In the genomic region with DNA sequence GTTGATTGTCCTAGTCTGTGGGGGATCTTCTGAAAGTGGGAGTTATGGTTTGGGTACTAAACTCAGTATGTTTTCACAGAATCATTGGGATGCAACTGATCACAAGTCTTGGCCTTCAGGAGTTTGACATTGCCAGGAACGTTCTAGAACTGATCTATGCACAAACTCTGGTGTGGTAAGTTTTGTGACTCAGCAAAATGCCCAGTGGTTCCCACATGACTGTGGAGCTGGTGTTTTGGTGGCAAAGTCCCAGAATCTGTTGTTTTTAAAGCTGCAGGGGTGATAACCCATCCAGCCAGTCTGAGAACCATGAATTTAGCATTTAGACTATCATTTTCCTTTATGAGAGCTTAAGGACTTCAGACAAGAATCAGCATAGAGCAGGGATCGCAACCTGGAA, we compare ENCODE assay signal across 19 cellular contexts. TPM values are rescaled to one million over a fixed set of nuclear protein-coding genes. Genes with fewer than 3 reads are reported as not detected.
DNase-seq lines count a peak whose midpoint lies in the region; ATAC-seq, FAIRE-seq and TF ChIP-seq lines count a peak whose summit lies in the region.
"Had no signal": no experiment of that assay in that cellular context is flagged by ENCODE, and none has a peak within 500 bp of the region (broad histone marks: within the 10 kb centered on the region; RNA-seq: fewer than 3 reads in every experiment).

No MANE protein-coding gene starts in this region.

- peaks cover 3% of the 10 kb centered on the region for H3K27me3 Mint-ChIP-seq in activated CD4-positive, alpha-beta T cell treated with anti-CD3 and anti-CD28 coated beads, Interleukin-2, amount 10 ng/mL, durations not matched to agents 7 days and 5 days
- peaks cover 2 to 8% (median 4%) of the 10 kb centered on the region in 3 donors for H3K27me3 Mint-ChIP-seq in immature natural killer cell (ENCODE audit: low read depth in 3 of 3)
- H3K27me3 Mint-ChIP-seq: CD4-positive, CD25-positive, alpha-beta regulatory T cell had no signal

- intact Hi-C loops in IMR-90 (cut with micrococcal nuclease) (no loop called here), K562 (cut with micrococcal nuclease) (loop anchor here (10.0 kb wide), 1 partner anchor 86 kb away; no protein-coding TSS in a partner anchor), posterior vena cava (cut with DNase I) (no loop called here)

- POLR2A ChIA-PET in IMR-90 (lab: Charles Lee; ENCODE audit: unreplicated experiment) (no interaction called here), K562 (lab: Yijun Ruan, JAX) (interaction anchor here (0.7 kb wide), 1 partner anchor 27 kb away, joined by 3 read pairs; no protein-coding TSS in a partner anchor)
- POLR2A ChIA-PET in activated CD4-positive, alpha-beta T cell treated with anti-CD3 and anti-CD28 coated beads, Interleukin-2, amount 10 ng/mL, durations not matched to agents 7 days and 5 days (lab: Charles Lee) = no interaction called here

- no peak overlapping the region for H3K18ac ChIP-seq in IMR-90 (ENCODE audit: low read depth, low read length)
- H3K18ac ChIP-seq in mesenchymal stem cell (ENCODE audit: low read depth in 1 of 2, low read length in 2 of 2) = no peak overlapping the region

- no peak overlapping the region for H2BK5ac ChIP-seq in IMR-90 (ENCODE audit: low read depth, low read length, poor library complexity, severe bottlenecking)
- no peak overlapping the region for H2BK5ac ChIP-seq in mesenchymal stem cell (ENCODE audit: low read depth, low read length, poor library complexity, severe bottlenecking)

- FAIRE-seq in K562 (lab: Jason Lieb, UNC) = peak; percentile 73

- no TSS peak for BruUV-seq in IMR-90 (replicated peaks; lab: Mats Ljungman, UMichigan)
- no TSS peak for BruUV-seq in K562 (replicated peaks; lab: Mats Ljungman, UMichigan)

- H3K4ac ChIP-seq in IMR-90 (ENCODE audit: low read depth, low read length) (no peak overlapping the region), mesenchymal stem cell (ENCODE audit: low read depth in 1 of 2, low read length in 2 of 2) (no peak overlapping the region)

- H2AK9ac ChIP-seq in IMR-90 (replicated peaks; ENCODE audit: low read depth, low read length, poor library complexity) = no peak overlapping the region

- no peak overlapping the region for H3K14ac ChIP-seq in IMR-90 (replicated peaks; ENCODE audit: low read depth, low read length)
- no peak overlapping the region for H3K14ac ChIP-seq in mesenchymal stem cell (ENCODE audit: low read length in 2 of 2)

- H3K4me1 ChIP-seq in IMR-90 (ENCODE audit: control insufficient read depth, insufficient read depth, low read length) (no peaks in the 10 kb centered on the region), K562 (replicated peaks in 1 of 2; ENCODE audit: control insufficient read depth in 2 of 2, insufficient read depth in 2 of 2, low read length in 2 of 2) (peaks cover 2 to 11% of the 10 kb centered on the region in 2 experiments; a peak in 3 of 5 replicates), mesenchymal stem cell (ENCODE audit: control insufficient read depth, insufficient read depth, low read depth, low read length) (no peaks in the 10 kb centered on the region)

- H3K56ac ChIP-seq in IMR-90 (ENCODE audit: extremely low read depth, insufficient read depth, low read length) = no peak overlapping the region

- H3K27ac ChIP-seq in IMR-90 (ENCODE audit: insufficient read depth, low read length) (no peak overlapping the region), K562 (ENCODE audit: extremely low read depth, low read depth, low read length) (no peak overlapping the region; the same call in 1 of the 3 replicates), mesenchymal stem cell (ENCODE audit: low read length, poor library complexity, severe bottlenecking) (no peak overlapping the region)
- H3K27ac ChIP-seq: SK-N-MC had no signal

- no peak overlapping the region for H3K4me3 ChIP-seq in AG10803 (ENCODE audit: low read length)
- H3K4me3 ChIP-seq in IMR-90 (ENCODE audit: insufficient read depth, low read depth, low read length) = no peak overlapping the region
- H3K4me3 ChIP-seq in K562 = no peak overlapping the region
- H3K4me3 ChIP-seq in mesenchymal stem cell (ENCODE audit: insufficient read depth in 1 of 2, low read depth in 1 of 2, low read length in 2 of 2) = no peak overlapping the region
- H3K4me3 ChIP-seq: SK-N-MC had no signal

- H4K20me1 ChIP-seq in IMR-90 (ENCODE audit: insufficient read depth, low read length) = no peaks in the 10 kb centered on the region
- no peaks in the 10 kb centered on the region for H4K20me1 ChIP-seq in K562 (replicated peaks; ENCODE audit: control insufficient read depth, insufficient read depth, low read length)

- H3K23ac ChIP-seq in IMR-90 (ENCODE audit: low read depth, low read length) (no peak overlapping the region), mesenchymal stem cell (ENCODE audit: low read length in 2 of 2) (no peak overlapping the region)

- DNase-seq in AG10803 (ENCODE audit: low read depth) (peak; percentile 3), IMR-90 (no peak), K562 (ENCODE audit: extremely low read depth in 1 of 4, low spot score in 3 of 4) (peak in 2 of 4 experiments; percentile 29 to 33), mesenchymal stem cell (no peak), ureter (ENCODE audit: low spot score) (no peak), immature natural killer cell (no peak), posterior vena cava (ENCODE audit: low spot score) (no peak)
- no peak for DNase-seq in activated CD4-positive, alpha-beta T cell treated with anti-CD3 and anti-CD28 coated beads, Interleukin-2, amount 10 ng/mL, durations not matched to agents 7 days and 5 days
- DNase-seq: CD4-positive, CD25-positive, alpha-beta regulatory T cell; DMS79 treated with DMSO at 0.1 percent for 48 hours; GDM1; H7; NCI-H1092; NCI-H2107; NCI-H69; NK-92 treated with Interleukin-12 subunit alpha and Interleukin-12 subunit beta, amount 100 ng/mL, for 24 hours had no signal

- H3K9ac ChIP-seq in IMR-90 (ENCODE audit: low read depth, low read length) = no peak overlapping the region
- no peak overlapping the region for H3K9ac ChIP-seq in K562 (ENCODE audit: insufficient read depth in 1 of 2, low read depth in 2 of 2, low read length in 2 of 2)
- no peak overlapping the region for H3K9ac ChIP-seq in mesenchymal stem cell (ENCODE audit: low read length)

- H3K27ac Mint-ChIP-seq in activated CD4-positive, alpha-beta T cell treated with anti-CD3 and anti-CD28 coated beads, Interleukin-2, amount 10 ng/mL, durations not matched to agents 7 days and 5 days = no peak overlapping the region
- no peak overlapping the region for H3K27ac Mint-ChIP-seq in immature natural killer cell
- H3K27ac Mint-ChIP-seq: CD4-positive, CD25-positive, alpha-beta regulatory T cell; IgD-negative memory B cell had no signal

- dilution Hi-C loops in IMR-90 (cut with HindIII; ENCODE audit: low sequenced_read_pairs, unreplicated experiment) = no loop called here

- H2AFZ ChIP-seq in IMR-90 (replicated peaks; ENCODE audit: low read length, poor library complexity) (no peak overlapping the region), K562 (ENCODE audit: low read depth, low read length) (peak overlapping the region; percentile 60), mesenchymal stem cell (ENCODE audit: low read depth, low read length) (peak overlapping the region; percentile 14)

- no peaks in the 10 kb centered on the region for H3K9me3 ChIP-seq in IMR-90 (ENCODE audit: control insufficient read depth, insufficient read depth, low read length)
- no peaks in the 10 kb centered on the region for H3K9me3 ChIP-seq in K562 (replicated peaks; ENCODE audit: control insufficient read depth, insufficient read depth, low read depth, low read length)
- H3K9me3 ChIP-seq in mesenchymal stem cell (ENCODE audit: control insufficient read depth, low read length) = no peaks in the 10 kb centered on the region

- TF ChIP-seq RAD21 in IMR-90 (IDR thresholded peaks at IDR 0.05; ENCODE audit: low read length) = no peak
- no peak for TF ChIP-seq RAD21 in K562 (CRISPR knock-in tag; conservative IDR thresholded peaks at IDR 0.05 in 1 of 2, IDR thresholded peaks at IDR 0.05 in 1 of 2)

- H3K4me1 Mint-ChIP-seq in activated CD4-positive, alpha-beta T cell treated with anti-CD3 and anti-CD28 coated beads, Interleukin-2, amount 10 ng/mL, durations not matched to agents 7 days and 5 days = no peaks in the 10 kb centered on the region
- H3K4me1 Mint-ChIP-seq in immature natural killer cell = no peaks in the 10 kb centered on the region
- H3K4me1 Mint-ChIP-seq: CD4-positive, CD25-positive, alpha-beta regulatory T cell; IgD-negative memory B cell had no signal

- H3K4me2 ChIP-seq in IMR-90 (ENCODE audit: low read depth, low read length) (no peak overlapping the region), K562 (ENCODE audit: insufficient read depth, low read length) (no peak overlapping the region), mesenchymal stem cell (ENCODE audit: low read length, poor library complexity, severe bottlenecking) (no peak overlapping the region)

- TF ChIP-seq CTCF in AG10803 (conservative IDR thresholded peaks at IDR 0.05; ENCODE audit: low read length) = no peak
- TF ChIP-seq CTCF in IMR-90 (conservative IDR thresholded peaks at IDR 0.05; ENCODE audit: low read depth, low read length) = no peak
- TF ChIP-seq CTCF in K562 (IDR thresholded peaks at IDR 0.05 in 2 of 3, conservative IDR thresholded peaks at IDR 0.05 in 1 of 3; ENCODE audit: insufficient read depth in 2 of 3, low read depth in 1 of 3, low read length in 3 of 3) = no peak

- H2BK12ac ChIP-seq in mesenchymal stem cell (ENCODE audit: low read length in 2 of 2) = no peak overlapping the region

- H2BK15ac ChIP-seq in IMR-90 (ENCODE audit: low read depth, low read length) (no peak overlapping the region), mesenchymal stem cell (ENCODE audit: low read depth, poor library complexity, severe bottlenecking) (no peak overlapping the region)

- in situ Hi-C loops in IMR-90 (cut with MboI; ENCODE audit: low sequenced_read_pairs) = no loop called here
- in situ Hi-C loops in K562 (cut with MboI) = no loop called here

- H3K27me3 ChIP-seq in IMR-90 (ENCODE audit: control insufficient read depth, insufficient read depth, low read length) = peaks cover 2% of the 10 kb centered on the region
- H3K27me3 ChIP-seq in K562 (ENCODE audit: control insufficient read depth in 2 of 2, insufficient read depth in 2 of 2, low read length in 2 of 2) = no peaks in the 10 kb centered on the region; a peak in 1 of 5 replicates
- H3K27me3 ChIP-seq in mesenchymal stem cell (ENCODE audit: control insufficient read depth in 1 of 2, insufficient read depth in 1 of 2, low read length in 2 of 2) = peaks cover 0 to 3% of the 10 kb centered on the region in 2 experiments

- H2BK120ac ChIP-seq in IMR-90 (ENCODE audit: low read depth, low read length) (no peak overlapping the region), mesenchymal stem cell (ENCODE audit: low read depth, low read length) (no peak overlapping the region)

- no peaks in the 10 kb centered on the region for H3K36me3 ChIP-seq in IMR-90 (ENCODE audit: control insufficient read depth, insufficient read depth, low read length)
- H3K36me3 ChIP-seq in K562 (ENCODE audit: control insufficient read depth, insufficient read depth, low read length) = no peaks in the 10 kb centered on the region; the same call in 2 of the 3 replicates
- H3K36me3 ChIP-seq in mesenchymal stem cell (ENCODE audit: control insufficient read depth in 1 of 2, insufficient read depth in 2 of 2, low read depth in 1 of 2, low read length in 2 of 2) = no peaks in the 10 kb centered on the region

- H3K9me1 ChIP-seq in IMR-90 (ENCODE audit: insufficient read depth, low read length) (no peaks in the 10 kb centered on the region), K562 (ENCODE audit: control insufficient read depth, insufficient read depth, low read length) (no peaks in the 10 kb centered on the region)

- no peaks in the 10 kb centered on the region for H3K36me3 Mint-ChIP-seq in activated CD4-positive, alpha-beta T cell treated with anti-CD3 and anti-CD28 coated beads, Interleukin-2, amount 10 ng/mL, durations not matched to agents 7 days and 5 days (ENCODE audit: low read depth)
- no peaks in the 10 kb centered on the region for H3K36me3 Mint-ChIP-seq in immature natural killer cell
- H3K36me3 Mint-ChIP-seq: CD4-positive, CD25-positive, alpha-beta regulatory T cell; IgD-negative memory B cell had no signal

- H3K4me3 Mint-ChIP-seq in activated CD4-positive, alpha-beta T cell treated with anti-CD3 and anti-CD28 coated beads, Interleukin-2, amount 10 ng/mL, durations not matched to agents 7 days and 5 days = no peak overlapping the region
- no peak overlapping the region for H3K4me3 Mint-ChIP-seq in immature natural killer cell
- H3K4me3 Mint-ChIP-seq: CD4-positive, CD25-positive, alpha-beta regulatory T cell; IgD-negative memory B cell had no signal

- TF ChIP-seq EP300 in K562 (IDR thresholded peaks at IDR 0.05; ENCODE audit: low read length) = no peak

- H3K9me3 Mint-ChIP-seq in activated CD4-positive, alpha-beta T cell treated with anti-CD3 and anti-CD28 coated beads, Interleukin-2, amount 10 ng/mL, durations not matched to agents 7 days and 5 days = no peaks in the 10 kb centered on the region
- H3K9me3 Mint-ChIP-seq in immature natural killer cell = no peaks in the 10 kb centered on the region
- H3K9me3 Mint-ChIP-seq: IgD-negative memory B cell had no signal

- CTCF ChIA-PET in IMR-90 (lab: Yijun Ruan, JAX) = no interaction called here
- CTCF ChIA-PET in K562 (lab: Yijun Ruan, JAX; ENCODE audit: low intra/inter-chr PET ratio) = no interaction called here
- CTCF ChIA-PET in activated CD4-positive, alpha-beta T cell treated with anti-CD3 and anti-CD28 coated beads, Interleukin-2, amount 10 ng/mL, durations not matched to agents 7 days and 5 days (lab: Charles Lee) = interaction anchor here (0.5 kb wide), 1 partner anchor 63 kb away, joined by 3 read pairs; no protein-coding TSS in a partner anchor

- H2AK5ac ChIP-seq in IMR-90 (ENCODE audit: low read depth, low read length) (no peak overlapping the region), mesenchymal stem cell (ENCODE audit: low read length, severe bottlenecking) (no peak overlapping the region)

- ATAC-seq in IMR-90 (ENCODE audit: low read depth) (no peak), K562 (peak; percentile 55; the same call in 2 of the 3 replicates)
- ATAC-seq: Right ventricle myocardium inferior had no signal

- TF ChIP-seq POLR2A in IMR-90 (IDR thresholded peaks at IDR 0.05; ENCODE audit: low read depth, low read length) (no peak), K562 (conservative IDR thresholded peaks at IDR 0.05) (no peak)

- H4K8ac ChIP-seq in IMR-90 (ENCODE audit: low read depth in 2 of 2, low read length in 2 of 2) = no peak overlapping the region
- H4K8ac ChIP-seq in mesenchymal stem cell (ENCODE audit: low read length) = no peak overlapping the region

- 17% methylated on average over 1 of the region's 2 CpGs; no CpG with 5 or more reads in 1 of the 2 experiments for WGBS in IMR-90 (ENCODE audit: extremely low coverage in 2 of 2, insufficient read length in 1 of 2), 2 experiments
- 45% methylated on average over 2 of the region's 2 CpGs for WGBS in K562 (ENCODE audit: insufficient coverage, low coverage, missing lambda C conversion rate)
- WGBS in mesenchymal stem cell = 72% methylated on average over 2 of the region's 2 CpGs

- no peak overlapping the region for H4K91ac ChIP-seq in IMR-90 (ENCODE audit: insufficient read depth, low read depth, low read length)
- H4K91ac ChIP-seq in mesenchymal stem cell (ENCODE audit: low read length) = no peak overlapping the region

- no peak overlapping the region for H2BK20ac ChIP-seq in IMR-90 (ENCODE audit: low read depth, low read length)

- H4K5ac ChIP-seq in IMR-90 (ENCODE audit: low read depth, low read length) = no peak overlapping the region

- no peaks in the 10 kb centered on the region for H3K79me1 ChIP-seq in IMR-90 (ENCODE audit: low read depth in 1 of 2, low read length in 2 of 2)
- no peaks in the 10 kb centered on the region for H3K79me1 ChIP-seq in mesenchymal stem cell (replicated peaks; ENCODE audit: low read length, poor library complexity, severe bottlenecking)

- H3K79me2 ChIP-seq in K562 (ENCODE audit: control insufficient read depth, insufficient read depth, low read length) = no peaks in the 10 kb centered on the region; the same call in 2 of the 3 replicates

RNA-seq across cellular contexts. Expression of a gene that starts 40.6 kb away (rescaled TPM):
- total RNA-seq in IMR-90 (2012; rRNA removed) = 62.4 and 64.2 TPM in 2 replicates
- polyA plus RNA-seq in IMR-90 (2012; rRNA removed) = 36.7 and 50.1 TPM in 2 replicates
- 20.2 and 23.2 TPM in 2 replicates for polyA plus RNA-seq in IMR-90 (2012; cell fraction: cytosol; rRNA removed)
- polyA plus RNA-seq in IMR-90 (2012; cell fraction: nucleus; rRNA removed; ENCODE audit: low replicate concordance) = 4.5 and 12.3 TPM in 2 replicates
- 21.1 and 36.6 TPM in 2 replicates for total RNA-seq in K562 (2011; cell fraction: chromatin; rRNA removed; ENCODE audit: low replicate concordance)
- total RNA-seq in K562 (2011; cell fraction: nucleolus; rRNA removed) = 20.9 and 25.5 TPM in 2 replicates
- total RNA-seq in K562 (2011; cell fraction: nucleoplasm; rRNA removed) = 31.8 and 53.7 TPM in 2 replicates
- total RNA-seq in K562 (2014; rRNA removed) = 22.3 and 25.5 TPM in 2 replicates
- 36.5 and 40.5 TPM in 2 replicates for total RNA-seq in K562 (2014; rRNA removed; fragmentation: Illumina TruSeq; extraction: Trizol)
- total RNA-seq in K562 (2015; rRNA removed; fragmentation: Illumina TruSeq; extraction: Trizol) = 18.2 and 20.8 TPM in 2 replicates
- total RNA-seq in K562 (2021) = 34.0 and 36.6 TPM in 2 replicates
- 27.6 and 33.5 TPM in 2 replicates for polyA plus RNA-seq in K562 (2011; rRNA removed)
- polyA plus RNA-seq in K562 (2011; cell fraction: cytosol; rRNA removed) = 20.2 and 25.3 TPM in 2 replicates
- 7.0 and 10.0 TPM in 2 replicates for polyA plus RNA-seq in K562 (2011; cell fraction: nucleus; rRNA removed)
- 31.1 and 35.2 TPM in 2 replicates for polyA plus RNA-seq in K562 (2012)
- 32.5 and 35.5 TPM in 2 replicates for polyA plus RNA-seq in K562 (2014; fragmentation: Illumina TruSeq; extraction: Trizol)
- 10 to 100 TPM; 18.8 to 21.7 TPM for polyA plus RNA-seq in K562 (2014; fragmentation: Nextera tagmentation; extraction: Ambion mirVana)
- polyA plus RNA-seq in K562 (2014; rRNA removed) = 21.7 and 26.4 TPM in 2 replicates
- polyA minus RNA-seq in K562 (2011; rRNA and poly(A)+ RNA removed) = 30.4 and 32.6 TPM in 2 replicates
- 13.1 and 13.2 TPM in 2 replicates for polyA minus RNA-seq in K562 (2011; cell fraction: cytosol; rRNA and poly(A)+ RNA removed)
- polyA minus RNA-seq in K562 (2011; cell fraction: nucleus; rRNA and poly(A)+ RNA removed) = 6.9 and 16.7 TPM in 2 replicates
- polyA plus RNA-seq in mesenchymal stem cell (2013, experiment 1 of 2) = 166 TPM
- 169 TPM for polyA plus RNA-seq in mesenchymal stem cell (2013, experiment 2 of 2)
- 10 to 100 TPM; 22.9 to 24.6 TPM for total RNA-seq in activated CD4-positive, alpha-beta T cell treated with anti-CD3 and anti-CD28 coated beads, Interleukin-2, amount 10 ng/mL, durations not matched to agents 7 days and 5 days
- 80.8 TPM for total RNA-seq in ureter
- 10 to 100 TPM; 42.8 to 61.5 (median 46.6) TPM for polyA plus RNA-seq in immature natural killer cell
- total RNA-seq in posterior vena cava = 10 to 100 TPM; 47.0 to 53.5 TPM

RNA-seq across cellular contexts. Expression of a gene that starts 42.5 kb away (rescaled TPM):
- 7.7 and 11.9 TPM in 2 replicates for total RNA-seq in IMR-90 (2012; rRNA removed)
- 3.7 and 4.7 TPM in 2 replicates for polyA plus RNA-seq in IMR-90 (2012; rRNA removed)
- polyA plus RNA-seq in IMR-90 (2012; cell fraction: cytosol; rRNA removed) = 0.62 and 0.67 TPM in 2 replicates
- 0.50 and 3.1 TPM in 2 replicates for polyA plus RNA-seq in IMR-90 (2012; cell fraction: nucleus; rRNA removed; ENCODE audit: low replicate concordance)
- total RNA-seq in K562 (2011; cell fraction: chromatin; rRNA removed; ENCODE audit: low replicate concordance) = 14.0 and 52.4 TPM in 2 replicates
- 7.0 and 8.6 TPM in 2 replicates for total RNA-seq in K562 (2011; cell fraction: nucleolus; rRNA removed)
- 25.3 and 45.2 TPM in 2 replicates for total RNA-seq in K562 (2011; cell fraction: nucleoplasm; rRNA removed)
- 10.1 and 10.3 TPM in 2 replicates for total RNA-seq in K562 (2014; rRNA removed)
- total RNA-seq in K562 (2014; rRNA removed; fragmentation: Illumina TruSeq; extraction: Trizol) = 14.3 and 15.4 TPM in 2 replicates
- 11.9 and 14.1 TPM in 2 replicates for total RNA-seq in K562 (2015; rRNA removed; fragmentation: Illumina TruSeq; extraction: Trizol)
- total RNA-seq in K562 (2021) = 12.1 and 12.3 TPM in 2 replicates
- polyA plus RNA-seq in K562 (2011; rRNA removed) = 12.1 and 14.8 TPM in 2 replicates
- polyA plus RNA-seq in K562 (2011; cell fraction: cytosol; rRNA removed) = 1.7 and 4.9 TPM in 2 replicates
- 10.1 and 11.1 TPM in 2 replicates for polyA plus RNA-seq in K562 (2011; cell fraction: nucleus; rRNA removed)
- 9.6 and 11.8 TPM in 2 replicates for polyA plus RNA-seq in K562 (2012)
- polyA plus RNA-seq in K562 (2014; fragmentation: Illumina TruSeq; extraction: Trizol) = 12.7 and 16.1 TPM in 2 replicates
- 1 to 10 TPM; 3.5 to 4.4 TPM for polyA plus RNA-seq in K562 (2014; fragmentation: Nextera tagmentation; extraction: Ambion mirVana)
- 9.3 and 9.5 TPM in 2 replicates for polyA plus RNA-seq in K562 (2014; rRNA removed)
- polyA minus RNA-seq in K562 (2011; rRNA and poly(A)+ RNA removed) = 13.5 and 18.5 TPM in 2 replicates
- 7.8 and 8.6 TPM in 2 replicates for polyA minus RNA-seq in K562 (2011; cell fraction: cytosol; rRNA and poly(A)+ RNA removed)
- 10.4 and 17.3 TPM in 2 replicates for polyA minus RNA-seq in K562 (2011; cell fraction: nucleus; rRNA and poly(A)+ RNA removed)
- 8.4 TPM for polyA plus RNA-seq in mesenchymal stem cell (2013, experiment 1 of 2)
- 8.1 TPM for polyA plus RNA-seq in mesenchymal stem cell (2013, experiment 2 of 2)
- 10 to 100 TPM; 35.9 to 50.6 TPM for total RNA-seq in activated CD4-positive, alpha-beta T cell treated with anti-CD3 and anti-CD28 coated beads, Interleukin-2, amount 10 ng/mL, durations not matched to agents 7 days and 5 days
- 36.0 TPM for total RNA-seq in ureter
- 10 to 100 TPM in 1 of 3 donors, 1 to 10 TPM in 2; 7.5 to 10.1 (median 9.4) TPM for polyA plus RNA-seq in immature natural killer cell
- total RNA-seq in posterior vena cava = 10 to 100 TPM; 16.1 to 19.2 TPM
